ENCODE assay signal across 1 cellular context in the genomic region with DNA sequence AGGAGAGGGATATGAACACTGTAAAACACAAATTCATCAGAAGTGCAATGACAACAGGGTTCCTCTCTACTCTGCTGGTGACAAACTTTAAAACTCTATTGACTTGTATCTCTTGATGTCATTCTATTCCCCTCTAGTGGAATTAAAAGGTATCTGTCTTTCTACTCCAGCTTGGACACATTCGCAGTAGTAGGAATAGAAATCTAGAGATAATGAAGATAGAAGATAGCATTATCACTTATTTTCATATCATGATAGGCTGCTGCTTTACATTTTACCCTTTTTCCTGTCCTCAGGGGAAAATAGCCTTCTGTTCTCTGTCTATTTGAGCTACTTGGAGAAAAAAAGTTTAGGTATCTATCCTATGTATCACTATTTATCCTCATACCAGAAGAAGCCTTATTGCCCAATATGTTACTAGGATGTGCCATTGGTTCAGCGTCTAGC.
TF ChIP-seq lines count a peak whose summit lies in the region.

No MANE protein-coding gene starts in this region.

TF ChIP-seq in SK-N-SH, 30 proteins besides CTCF, POLR2A, EP300 and RAD21 (continued from another document):
- TF ChIP-seq GATA2 (CRISPR knock-in tag; IDR thresholded peaks at IDR 0.05) (peak; percentile 76), CHD2 (IDR thresholded peaks at IDR 0.05; ENCODE audit: low read length, partially characterized antibody) (no peak), RFX5 (IDR thresholded peaks at IDR 0.05; ENCODE audit: low read length) (no peak), MEF2A (IDR thresholded peaks at IDR 0.05; ENCODE audit: borderline replicate concordance, low read depth) (no peak), RXRA (IDR thresholded peaks at IDR 0.05; ENCODE audit: borderline replicate concordance, low read depth) (no peak), ELF1 (IDR thresholded peaks at IDR 0.05) (no peak)
